In genomic region chr21:38849776-38850175, GRCh38 we compare ENCODE assay signal across 20 cellular contexts.
"Had no signal": no experiment of that assay in that cellular context is flagged by ENCODE, and none has a peak within 500 bp of the region (broad histone marks: within the 10 kb centered on the region; RNA-seq: fewer than 3 reads in every experiment).

No MANE protein-coding gene starts in this region.

- H3K27me3 ChIP-seq: right atrium auricular region, suprapubic skin, transverse colon had no signal

- H3K36me3 Mint-ChIP-seq: activated naive CD4-positive, alpha-beta T cell treated with anti-CD3 and anti-CD28 coated beads, Interleukin-2, amount 50 U/mL, for 72 hours; mesothelial cell of epicardium; WTC11 had no signal

- H3K9me3 Mint-ChIP-seq: activated naive CD4-positive, alpha-beta T cell treated with anti-CD3 and anti-CD28 coated beads, Interleukin-2, amount 50 U/mL, for 72 hours; neural crest cell; stimulated activated naive CD8-positive, alpha-beta T cell treated with anti-CD3 and anti-CD28 coated beads, Interleukin-15, amount 100 ng/mL, for 72 hours; T-helper 1 cell treated with Interleukin-12 subunit alpha and Interleukin-12 subunit beta and Interleukin-4 antibody, amounts not matched to agents 30 μg/mL and 1 μg/mL, for 36 hours had no signal

- H3K4me1 ChIP-seq: transverse colon had no signal

- H3K9me3 ChIP-seq: right atrium auricular region, suprapubic skin, transverse colon had no signal

- ATAC-seq: activated CD4-positive, alpha-beta T cell treated with anti-CD3 and anti-CD28 coated beads for 36 hours; activated naive CD4-positive, alpha-beta T cell treated with anti-CD3 and anti-CD28 coated beads, Interleukin-2, amount 50 U/mL, for 72 hours; stimulated activated naive CD8-positive, alpha-beta T cell treated with anti-CD3 and anti-CD28 coated beads, Interleukin-15, amount 100 ng/mL, for 72 hours; WTC11 had no signal

- H3K27me3 Mint-ChIP-seq: activated CD4-positive, alpha-beta T cell treated with anti-CD3 and anti-CD28 coated beads for 36 hours; stimulated activated naive CD8-positive, alpha-beta T cell treated with anti-CD3 and anti-CD28 coated beads, Interleukin-15, amount 100 ng/mL, for 72 hours had no signal

- H3K36me3 ChIP-seq: right atrium auricular region, suprapubic skin, transverse colon had no signal

- H3K4me3 ChIP-seq: lung, right atrium auricular region, skin epidermis, suprapubic skin, transverse colon had no signal

- FAIRE-seq: colon, frontal cortex had no signal

- DNase-seq: activated CD4-positive, alpha-beta T cell treated with anti-CD3 and anti-CD28 coated beads for 36 hours; activated CD4-positive, alpha-beta T cell treated with anti-CD3 and anti-CD28 coated beads, Interleukin-2, amount 50 U/mL, for 48 hours; activated gamma-delta T cell; hypothalamus; stimulated activated CD4-positive, alpha-beta T cell treated with anti-CD3 and anti-CD28 coated beads, Interleukin-15, amount 100 ng/mL, for 24 hours; stimulated activated CD4-positive, alpha-beta T cell treated with anti-CD3 and anti-CD28 coated beads, Interleukin-2, amount 100 ng/mL, for 48 hours; stimulated activated naive CD8-positive, alpha-beta T cell treated with anti-CD3 and anti-CD28 coated beads, Interleukin-15, amount 100 ng/mL, for 72 hours; transverse colon had no signal

- H3K27ac ChIP-seq: right atrium auricular region, skin epidermis, suprapubic skin had no signal

- H3K4me3 Mint-ChIP-seq: activated CD4-positive, alpha-beta T cell treated with anti-CD3 and anti-CD28 coated beads for 36 hours; mesothelial cell of epicardium; neural crest cell; stimulated activated naive CD8-positive, alpha-beta T cell treated with anti-CD3 and anti-CD28 coated beads, Interleukin-15, amount 100 ng/mL, for 72 hours; T-helper 1 cell treated with Interleukin-12 subunit alpha and Interleukin-12 subunit beta and Interleukin-4 antibody, amounts not matched to agents 30 μg/mL and 1 μg/mL, for 36 hours; WTC11 had no signal

- H3K27ac Mint-ChIP-seq: activated CD4-positive, alpha-beta T cell treated with anti-CD3 and anti-CD28 coated beads for 36 hours; activated naive CD4-positive, alpha-beta T cell treated with anti-CD3 and anti-CD28 coated beads, Interleukin-2, amount 50 U/mL, for 72 hours; mesothelial cell of epicardium; progenitor cell of endocrine pancreas; stimulated activated naive CD8-positive, alpha-beta T cell treated with anti-CD3 and anti-CD28 coated beads, Interleukin-15, amount 100 ng/mL, for 72 hours; T-helper 1 cell treated with Interleukin-12 subunit alpha and Interleukin-12 subunit beta and Interleukin-4 antibody, amounts not matched to agents 30 μg/mL and 1 μg/mL, for 36 hours; WTC11 had no signal

- H3K4me1 Mint-ChIP-seq: activated CD4-positive, alpha-beta T cell treated with anti-CD3 and anti-CD28 coated beads for 36 hours; stimulated activated naive CD8-positive, alpha-beta T cell treated with anti-CD3 and anti-CD28 coated beads, Interleukin-15, amount 100 ng/mL, for 72 hours had no signal
